Comparison of ENCODE assay signal across 2 cellular contexts in the genomic region with DNA sequence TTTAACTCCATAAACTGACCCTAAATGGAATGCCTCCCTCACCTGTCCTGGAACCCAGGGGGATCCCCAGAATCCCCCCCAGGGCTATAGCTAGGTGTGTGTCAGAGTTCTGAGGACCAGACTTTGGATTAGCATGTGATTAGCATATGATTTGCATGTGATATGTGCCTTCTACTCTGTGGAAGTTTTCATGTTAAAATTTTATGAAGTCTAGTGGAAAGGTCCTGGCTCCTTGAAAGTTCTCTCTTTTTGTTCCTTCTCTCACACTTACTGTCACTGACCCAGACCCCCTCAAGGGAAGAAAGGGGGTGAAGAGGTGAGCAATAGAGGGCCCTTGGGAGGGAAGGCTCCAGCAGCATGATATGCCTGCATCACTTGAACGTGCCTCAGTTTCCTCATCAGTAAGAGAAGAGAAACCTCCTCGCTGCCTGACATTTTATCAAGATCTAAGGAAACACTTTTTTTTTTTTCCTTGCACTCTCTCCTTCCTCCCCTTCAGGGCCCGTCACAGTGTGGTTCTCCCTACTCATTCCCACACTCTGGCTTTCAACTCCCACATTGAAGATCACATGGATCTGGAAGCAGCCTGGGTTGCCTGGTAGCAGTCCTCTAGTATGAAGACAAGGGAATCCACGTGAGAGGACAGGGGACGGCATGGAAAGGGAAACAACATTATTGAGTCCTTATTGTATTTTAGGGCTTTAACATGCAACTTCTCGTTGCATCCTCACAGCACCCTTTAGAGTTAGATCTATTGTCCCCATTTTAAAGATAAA.
TF ChIP-seq lines count a peak whose summit lies in the region.

No MANE protein-coding gene starts in this region.

TF ChIP-seq in HEK293, 187 proteins besides CTCF, POLR2A, EP300 and RAD21:
- peak; percentile 51 for TF ChIP-seq ZFHX2 (tag by site-specific recombination; conservative IDR thresholded peaks at IDR 0.05)
- TF ChIP-seq EGR2 (tag by site-specific recombination; IDR thresholded peaks at IDR 0.05; ENCODE audit: low read depth): peak; percentile 68; the same call in 1 of the 2 replicates
- no peak for TF ChIP-seq ZNF510 (tag by site-specific recombination; IDR thresholded peaks at IDR 0.05; ENCODE audit: insufficient replicate concordance)

TF ChIP-seq in K562, 482 proteins besides CTCF, POLR2A, EP300 and RAD21:
- TF ChIP-seq, protein P1, sequence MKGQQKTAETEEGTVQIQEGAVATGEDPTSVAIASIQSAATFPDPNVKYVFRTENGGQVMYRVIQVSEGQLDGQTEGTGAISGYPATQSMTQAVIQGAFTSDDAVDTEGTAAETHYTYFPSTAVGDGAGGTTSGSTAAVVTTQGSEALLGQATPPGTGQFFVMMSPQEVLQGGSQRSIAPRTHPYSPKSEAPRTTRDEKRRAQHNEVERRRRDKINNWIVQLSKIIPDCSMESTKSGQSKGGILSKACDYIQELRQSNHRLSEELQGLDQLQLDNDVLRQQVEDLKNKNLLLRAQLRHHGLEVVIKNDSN (CRISPR knock-in tag; IDR thresholded peaks at IDR 0.05): no peak
- TF ChIP-seq, protein P2, sequence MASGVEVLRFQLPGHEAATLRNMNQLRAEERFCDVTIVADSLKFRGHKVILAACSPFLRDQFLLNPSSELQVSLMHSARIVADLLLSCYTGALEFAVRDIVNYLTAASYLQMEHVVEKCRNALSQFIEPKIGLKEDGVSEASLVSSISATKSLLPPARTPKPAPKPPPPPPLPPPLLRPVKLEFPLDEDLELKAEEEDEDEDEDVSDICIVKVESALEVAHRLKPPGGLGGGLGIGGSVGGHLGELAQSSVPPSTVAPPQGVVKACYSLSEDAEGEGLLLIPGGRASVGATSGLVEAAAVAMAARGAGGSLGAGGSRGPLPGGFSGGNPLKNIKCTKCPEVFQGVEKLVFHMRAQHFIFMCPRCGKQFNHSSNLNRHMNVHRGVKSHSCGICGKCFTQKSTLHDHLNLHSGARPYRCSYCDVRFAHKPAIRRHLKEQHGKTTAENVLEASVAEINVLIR (CRISPR knock-in tag; IDR thresholded peaks at IDR 0.05): no peak
TF ChIP-seq in K562: peak in this region for 0.
